In the genomic region with DNA sequence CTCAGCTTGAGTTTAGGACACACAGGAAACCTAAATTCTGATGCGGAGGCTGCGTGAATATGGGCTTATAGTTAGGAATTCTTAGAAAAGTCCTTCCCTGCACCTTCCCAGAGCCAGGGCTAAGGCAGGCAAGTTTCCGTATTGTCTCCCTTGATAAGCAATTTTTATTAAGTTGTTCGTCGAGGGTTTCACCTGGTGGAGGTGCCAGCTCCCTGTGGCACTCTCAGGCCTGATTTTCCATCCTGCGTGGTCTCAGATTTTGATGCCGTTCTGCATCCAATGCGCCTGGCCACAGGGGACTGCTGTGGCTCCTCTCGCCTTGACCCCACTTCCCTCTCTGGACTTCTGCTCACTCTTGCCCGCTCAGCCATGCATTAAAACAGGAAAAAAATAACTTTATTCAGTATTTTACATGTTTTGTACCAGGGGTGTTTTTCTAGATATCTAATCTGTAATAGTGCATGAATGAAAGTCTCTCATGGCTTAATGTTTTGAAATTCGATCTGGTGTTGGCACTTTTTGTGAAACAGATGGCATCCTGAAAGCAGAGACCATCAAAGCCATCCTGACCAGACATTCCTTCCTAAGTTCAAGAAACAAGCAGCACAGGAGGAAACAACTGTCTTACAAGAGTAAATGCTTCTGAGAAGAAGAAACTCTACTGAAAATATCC, we compare ENCODE assay signal across 25 cellular contexts. TPM values are rescaled to one million over a fixed set of nuclear protein-coding genes. Genes with fewer than 3 reads are reported as not detected.
DNase-seq lines count a peak whose midpoint lies in the region; ATAC-seq, FAIRE-seq and TF ChIP-seq lines count a peak whose summit lies in the region.
"Had no signal": no experiment of that assay in that cellular context is flagged by ENCODE, and none has a peak within 500 bp of the region (broad histone marks: within the 10 kb centered on the region; RNA-seq: fewer than 3 reads in every experiment).

No MANE protein-coding gene starts in this region.

- H3K9me3 ChIP-seq in Panc1 (ENCODE audit: control insufficient read depth, insufficient read depth, low read depth, low read length) = no peaks in the 10 kb centered on the region
- no peaks in the 10 kb centered on the region for H3K9me3 ChIP-seq in upper lobe of right lung
- H3K9me3 ChIP-seq: ascending aorta, heart left ventricle, left lung had no signal

- intact Hi-C loops in Panc1 (cut with micrococcal nuclease; ENCODE audit: unreplicated experiment) (no loop called here), upper lobe of right lung (cut with DNase I) (no loop called here)

- CTCF ChIA-PET in Panc1 (lab: Charles Lee) = no interaction called here

- H3K27ac Mint-ChIP-seq in nephron progenitor cell = peak overlapping the region; percentile 33
- H3K27ac Mint-ChIP-seq: activated naive CD4-positive, alpha-beta T cell treated with anti-CD3 and anti-CD28 coated beads, Interleukin-2, amount 50 U/mL, for 24 hours; activated T-helper 1 cell treated with anti-CD3 and anti-CD28 coated beads, Interleukin-12 subunit alpha, Interleukin-12 subunit beta, Interleukin-2, Interleukin-4 antibody, amounts not matched to agents 30 ng/mL and 10 ng/mL and 1 ng/mL, durations not matched to agents 14 hours and 24 hours and 36 hours; natural killer cell treated with Interleukin-12 subunit alpha and Interleukin-12 subunit beta and Interleukin-15 and Interleukin-18, amount 100 ng/mL, for 72 hours; stimulated activated naive B cell treated with anti-CD40 and anti-IgM and Interleukin-4, amounts not matched to agents 10 μg/mL and 1 μg/mL and 100 μg/mL, for 72 hours had no signal

- H3K4me1 ChIP-seq in Panc1 (ENCODE audit: control insufficient read depth, insufficient read depth, low read length) = peaks cover 32% of the 10 kb centered on the region
- no peaks in the 10 kb centered on the region for H3K4me1 ChIP-seq in upper lobe of right lung
- H3K4me1 ChIP-seq: ascending aorta, left lung had no signal

- H3K27me3 ChIP-seq in Panc1 (ENCODE audit: control insufficient read depth, insufficient read depth, low read length) (no peaks in the 10 kb centered on the region; the same call in 1 of the 2 replicates), upper lobe of right lung (peaks cover 9% of the 10 kb centered on the region)
- H3K27me3 ChIP-seq: ascending aorta had no signal

- in situ Hi-C loops in Panc1 (cut with HindIII; ENCODE audit: low pct_unique_long_range_greater_than_20kb, low sequenced_read_pairs) = no loop called here

- peak overlapping the region; percentile 18; the same call in 1 of the 2 replicates for H3K27ac ChIP-seq in Panc1 (ENCODE audit: low read length)
- H3K27ac ChIP-seq in upper lobe of right lung = peak overlapping the region; percentile 24
- H3K27ac ChIP-seq: ascending aorta, heart left ventricle, left lung had no signal

- H3K4me3 ChIP-seq in Panc1 (ENCODE audit: low read depth in 2 of 2, low read length in 2 of 2) (no peak overlapping the region), upper lobe of right lung (no peak overlapping the region)
- H3K4me3 ChIP-seq: ascending aorta, heart left ventricle, left lung had no signal

- BruUV-seq in Panc1 (replicated peaks; lab: Mats Ljungman, UMichigan) = no TSS peak

- peaks cover 48% of the 10 kb centered on the region for H3K4me1 Mint-ChIP-seq in nephron progenitor cell
- H3K4me1 Mint-ChIP-seq: activated naive CD4-positive, alpha-beta T cell treated with anti-CD3 and anti-CD28 coated beads, Interleukin-2, amount 50 U/mL, for 24 hours; central memory CD8-positive, alpha-beta T cell had no signal

- POLR2A ChIA-PET in Panc1 (lab: Charles Lee) = no interaction called here

- no peak overlapping the region for H3K4me3 Mint-ChIP-seq in nephron progenitor cell
- H3K4me3 Mint-ChIP-seq: activated naive CD4-positive, alpha-beta T cell treated with anti-CD3 and anti-CD28 coated beads, Interleukin-2, amount 50 U/mL, for 24 hours; activated T-helper 1 cell treated with anti-CD3 and anti-CD28 coated beads, Interleukin-12 subunit alpha, Interleukin-12 subunit beta, Interleukin-2, Interleukin-4 antibody, amounts not matched to agents 30 ng/mL and 10 ng/mL and 1 ng/mL, durations not matched to agents 14 hours and 24 hours and 36 hours; central memory CD8-positive, alpha-beta T cell; natural killer cell treated with Interleukin-12 subunit alpha and Interleukin-12 subunit beta and Interleukin-15 and Interleukin-18, amount 100 ng/mL, for 72 hours; stimulated activated naive B cell treated with anti-CD40 and anti-IgM and Interleukin-4, amounts not matched to agents 10 μg/mL and 1 μg/mL and 100 μg/mL, for 72 hours had no signal

- ATAC-seq in activated CD4-positive, CD25-positive, alpha-beta regulatory T cell treated with anti-CD3 and anti-CD28 coated beads, Interleukin-2, amount 50 U/mL, for 24 hours = no peak
- ATAC-seq in Panc1 (no peak), upper lobe of right lung (no peak)
- ATAC-seq: heart left ventricle; Right ventricle myocardium inferior; stimulated activated naive B cell treated with anti-CD40 and anti-IgM and Interleukin-4, amounts not matched to agents 10 μg/mL and 1 μg/mL and 100 μg/mL, for 72 hours had no signal

- H3K36me3 ChIP-seq in Panc1 (ENCODE audit: control insufficient read depth, insufficient read depth, low read length) = no peaks in the 10 kb centered on the region
- no peaks in the 10 kb centered on the region for H3K36me3 ChIP-seq in upper lobe of right lung
- H3K36me3 ChIP-seq: ascending aorta, heart left ventricle, left lung had no signal

- TF ChIP-seq CTCF in Panc1 (IDR thresholded peaks at IDR 0.05) (no peak), nephron progenitor cell (IDR thresholded peaks at IDR 0.05) (no peak), upper lobe of right lung (IDR thresholded peaks at IDR 0.05) (no peak)

- peaks cover 4% of the 10 kb centered on the region for H3K27me3 Mint-ChIP-seq in nephron progenitor cell (ENCODE audit: low read depth, poor library complexity)

- DNase-seq in activated CD4-positive, CD25-positive, alpha-beta regulatory T cell treated with anti-CD3 and anti-CD28 coated beads, Interleukin-2, amount 50 U/mL, for 72 hours = peak; percentile 16
- DNase-seq in Panc1 (ENCODE audit: low read depth, low spot score) = no peak
- DNase-seq in nephron progenitor cell = no peak
- DNase-seq in upper lobe of right lung = no peak
- no peak for DNase-seq in anterior cingulate cortex (lab: John Stamatoyannopoulos, UW)
- no peak for DNase-seq in RCC 7860 (ENCODE audit: low spot score)
- DNase-seq in NCI-H774 (lab: John Stamatoyannopoulos, UW) = no peak
- DNase-seq: 8988T; activated CD4-positive, alpha-beta T cell treated with anti-CD3 and anti-CD28 coated beads for 4 hours; AML-193; heart left ventricle; left lung; midbrain; NCI-H1105; NCI-H526 treated with DMSO at 0.1 percent for 48 hours; stimulated activated CD4-positive, alpha-beta T cell treated with anti-CD3 and anti-CD28 coated beads, Interleukin-2, amount 100 ng/mL, for 48 hours; stimulated activated naive B cell treated with anti-CD40 and anti-IgM and Interleukin-4, amounts not matched to agents 10 μg/mL and 1 μg/mL and 100 μg/mL, for 72 hours had no signal

- peaks cover 5% of the 10 kb centered on the region for H3K36me3 Mint-ChIP-seq in nephron progenitor cell (ENCODE audit: low read depth)
- H3K36me3 Mint-ChIP-seq: activated naive CD4-positive, alpha-beta T cell treated with anti-CD3 and anti-CD28 coated beads, Interleukin-2, amount 50 U/mL, for 24 hours; natural killer cell treated with Interleukin-12 subunit alpha and Interleukin-12 subunit beta and Interleukin-15 and Interleukin-18, amount 100 ng/mL, for 72 hours had no signal

- no peak for FAIRE-seq in RCC 7860 (lab: Jason Lieb, UNC)
- FAIRE-seq: H1 had no signal

- peaks cover 5% of the 10 kb centered on the region for H3K9me3 Mint-ChIP-seq in nephron progenitor cell
- H3K9me3 Mint-ChIP-seq: activated naive CD4-positive, alpha-beta T cell treated with anti-CD3 and anti-CD28 coated beads, Interleukin-2, amount 50 U/mL, for 24 hours; activated T-helper 1 cell treated with anti-CD3 and anti-CD28 coated beads, Interleukin-12 subunit alpha, Interleukin-12 subunit beta, Interleukin-2, Interleukin-4 antibody, amounts not matched to agents 30 ng/mL and 10 ng/mL and 1 ng/mL, durations not matched to agents 14 hours and 24 hours and 36 hours; central memory CD8-positive, alpha-beta T cell; natural killer cell treated with Interleukin-12 subunit alpha and Interleukin-12 subunit beta and Interleukin-15 and Interleukin-18, amount 100 ng/mL, for 72 hours had no signal

RNA-seq across cellular contexts. Expression of a gene that starts 50.7 kb away (rescaled TPM):
- total RNA-seq in Panc1 (2021; ENCODE audit: unreplicated experiment) = 45.9 TPM
- polyA plus RNA-seq in Panc1 (2012; ENCODE audit: insufficient read length) = 22.9 TPM
- 0.81 TPM for total RNA-seq in upper lobe of right lung
- total RNA-seq: ascending aorta had no signal

RNA-seq across cellular contexts. Expression of a gene that starts 50.7 kb away (rescaled TPM):
- total RNA-seq in Panc1 (2021; ENCODE audit: unreplicated experiment) (64.3 TPM), upper lobe of right lung (33.8 TPM)
- 61.7 TPM for polyA plus RNA-seq in Panc1 (2012; ENCODE audit: insufficient read length)

Comparison
In these comparisons a context has a peak if more than half of its experiments do, and no peak if none do; other contexts are left out.
1. RNA of a gene that starts 50.7 kb away (total RNA-seq): 45.9 TPM in Panc1 (single experiment); 0.81 TPM in upper lobe of right lung (single experiment); every median in the first group is over 10 times any median in the second.